In genomic region chr12:26121841-26122680, GRCh38 we compare ENCODE assay signal across 8 cellular contexts. TPM values are rescaled to one million over a fixed set of nuclear protein-coding genes. Genes with fewer than 3 reads are reported as not detected.
DNase-seq lines count a peak whose midpoint lies in the region; ATAC-seq and TF ChIP-seq lines count a peak whose summit lies in the region.

No MANE protein-coding gene starts in this region.

- H3K27ac ChIP-seq in SK-N-MC (no peak overlapping the region), left lung (peak overlapping the region; percentile 52 to 53), suprapubic skin (peak overlapping the region; percentile 87)

- WGBS in suprapubic skin, result 4% methylated on average over 19 of the region's 94 CpGs

- no peak for TF ChIP-seq POLR2A in suprapubic skin (IDR thresholded peaks at IDR 0.05)

- TF ChIP-seq EP300 in suprapubic skin (IDR thresholded peaks at IDR 0.05), result no peak

- H3K9ac ChIP-seq in ES-I3 (ENCODE audit: low read depth, low read length) (peak overlapping the region; percentile 61; the same call in 1 of the 2 replicates), SK-N-MC (ENCODE audit: insufficient read length) (no peak overlapping the region)

- H3K36me3 ChIP-seq in ES-I3 (ENCODE audit: insufficient read depth, low read length) (no peaks in the 10 kb centered on the region), SK-N-MC (ENCODE audit: insufficient read depth, low read length) (no peaks in the 10 kb centered on the region), left lung (no peaks in the 10 kb centered on the region), suprapubic skin (no peaks in the 10 kb centered on the region)

- H3K4me1 ChIP-seq in ES-I3 (ENCODE audit: insufficient read depth, low read length) (peaks cover 11% of the 10 kb centered on the region; the same call in 1 of the 2 replicates), left lung (peaks cover 0 to 65% of the 10 kb centered on the region in 2 donors), suprapubic skin (peaks cover 55% of the 10 kb centered on the region)

- H3K27me3 ChIP-seq in left lung, result peaks cover 29 to 88% of the 10 kb centered on the region in 2 donors
- no peaks in the 10 kb centered on the region for H3K27me3 ChIP-seq in suprapubic skin

- TF ChIP-seq CTCF in left lung (IDR thresholded peaks at IDR 0.05), result no peak
- TF ChIP-seq CTCF in suprapubic skin (IDR thresholded peaks at IDR 0.05), result no peak

- ATAC-seq in HG02623 (IDR thresholded peaks at IDR 0.05; ENCODE audit: unreplicated experiment), result peak; percentile 20
- no peak for ATAC-seq in left lung
- no peak for ATAC-seq in esophagus mucosa

- peak overlapping the region; percentile 81 for H3K4me3 ChIP-seq in SK-N-MC
- H3K4me3 ChIP-seq in left lung, result peak overlapping the region; percentile 43 to 50
- peak overlapping the region; percentile 75 for H3K4me3 ChIP-seq in suprapubic skin

- intact Hi-C loops in left lung (cut with DNase I), result no loop called here

- no peak for DNase-seq in SK-N-MC (ENCODE audit: low read depth, low spot score)
- DNase-seq in central memory CD4-positive, alpha-beta T cell, result peak; percentile 18
- peak in 1 of 2 donors; percentile 88 for DNase-seq in left lung
- DNase-seq in suprapubic skin (ENCODE audit: low spot score in 2 of 2), result no peak
- DNase-seq in T-helper 9 cell, result no peak

- H3K9me3 ChIP-seq in ES-I3 (ENCODE audit: control insufficient read depth, insufficient read depth, low read length) (no peaks in the 10 kb centered on the region), SK-N-MC (ENCODE audit: low read depth, low read length) (no peaks in the 10 kb centered on the region), left lung (no peaks in the 10 kb centered on the region), suprapubic skin (no peaks in the 10 kb centered on the region)

RNA-seq across cellular contexts. Expression of gene BHLHE41, which starts 2.8 kb away (rescaled TPM):
- total RNA-seq in left lung (10 to 100 TPM; 17.0 to 25.8 TPM), suprapubic skin (1 to 10 TPM; 2.5 to 7.2 (median 5.6) TPM), esophagus mucosa (5.8 TPM)
